ENCODE assay signal across 8 cellular contexts in the genomic region with DNA sequence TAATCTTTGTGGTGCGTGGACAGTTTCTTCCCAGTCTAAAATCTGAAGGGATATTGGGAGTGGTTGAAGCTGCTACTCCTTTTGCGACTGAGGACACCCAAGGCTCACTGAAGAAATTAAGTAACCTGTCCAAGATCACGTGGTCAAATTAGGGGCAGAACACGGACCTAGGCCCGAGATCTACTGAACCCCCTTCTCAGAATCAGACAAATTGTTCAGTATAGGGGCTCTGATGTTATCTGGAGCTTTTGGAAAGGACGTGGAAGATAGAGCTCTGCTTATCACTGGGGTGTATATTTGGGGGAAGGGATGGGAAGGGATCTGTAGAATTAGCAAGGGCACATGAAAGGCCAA. TPM values are rescaled to one million over a fixed set of nuclear protein-coding genes. Genes with fewer than 3 reads are reported as not detected.
DNase-seq lines count a peak whose midpoint lies in the region; ATAC-seq and TF ChIP-seq lines count a peak whose summit lies in the region.

No MANE protein-coding gene starts in this region.

- no peaks in the 10 kb centered on the region for H3K27me3 Mint-ChIP-seq in activated CD8-positive, alpha-beta memory T cell treated with anti-CD3 and anti-CD28 coated beads, Interleukin-2, amount 10 ng/mL, durations not matched to agents 7 days and 5 days
- no peaks in the 10 kb centered on the region for H3K27me3 Mint-ChIP-seq in activated naive CD8-positive, alpha-beta T cell treated with anti-CD3 and anti-CD28 coated beads, Interleukin-2, amount 10 ng/mL, durations not matched to agents 7 days and 5 days

- H3K9me3 ChIP-seq in tibial nerve = no peaks in the 10 kb centered on the region

- TF ChIP-seq CTCF in tibial nerve (IDR thresholded peaks at IDR 0.05) = no peak

- CTCF ChIA-PET in activated CD8-positive, alpha-beta memory T cell treated with anti-CD3 and anti-CD28 coated beads, Interleukin-2, amount 10 ng/mL, durations not matched to agents 7 days and 5 days (lab: Charles Lee) = interaction anchor here (1.1 to 2.4 kb wide), 4 partner anchors 10 to 315 kb away, joined by 3 to 12 read pairs (median 9); no protein-coding TSS in a partner anchor

- DNase-seq in activated CD8-positive, alpha-beta memory T cell treated with anti-CD3 and anti-CD28 coated beads, Interleukin-2, amount 10 ng/mL, durations not matched to agents 7 days and 5 days = no peak
- no peak for DNase-seq in activated CD8-positive, alpha-beta memory T cell treated with anti-CD3 and anti-CD28 coated beads for 24 hours
- no peak for DNase-seq in activated naive CD8-positive, alpha-beta T cell treated with anti-CD3 and anti-CD28 coated beads, Interleukin-2, amount 10 ng/mL, durations not matched to agents 7 days and 5 days
- no peak for DNase-seq in tibial nerve (ENCODE audit: low spot score in 2 of 2)
- DNase-seq in superior temporal gyrus (ENCODE audit: extremely low spot score) = no peak

- 3 to 11% methylated on average over 6 of the region's 6 CpGs for WGBS in tibial nerve, 2 donors

- peak overlapping the region; percentile 68 to 99 (median 76) for H3K4me3 ChIP-seq in tibial nerve

- H3K36me3 ChIP-seq in tibial nerve = no peaks in the 10 kb centered on the region

- peaks cover 3% of the 10 kb centered on the region for H3K36me3 Mint-ChIP-seq in activated CD8-positive, alpha-beta memory T cell treated with anti-CD3 and anti-CD28 coated beads, Interleukin-2, amount 10 ng/mL, durations not matched to agents 7 days and 5 days
- peaks cover 6% of the 10 kb centered on the region for H3K36me3 Mint-ChIP-seq in activated naive CD8-positive, alpha-beta T cell treated with anti-CD3 and anti-CD28 coated beads, Interleukin-2, amount 10 ng/mL, durations not matched to agents 7 days and 5 days

- peak overlapping the region; percentile 81 for H3K27ac ChIP-seq in layer of hippocampus (ENCODE audit: low read depth, low read length)
- H3K27ac ChIP-seq in tibial nerve = peak overlapping the region; percentile 70 to 94 (median 82)

- H3K4me3 Mint-ChIP-seq in activated CD8-positive, alpha-beta memory T cell treated with anti-CD3 and anti-CD28 coated beads, Interleukin-2, amount 10 ng/mL, durations not matched to agents 7 days and 5 days = peak overlapping the region; percentile 89
- H3K4me3 Mint-ChIP-seq in activated naive CD8-positive, alpha-beta T cell treated with anti-CD3 and anti-CD28 coated beads, Interleukin-2, amount 10 ng/mL, durations not matched to agents 7 days and 5 days = peak overlapping the region; percentile 98

- no peak for TF ChIP-seq POLR2A in tibial nerve (IDR thresholded peaks at IDR 0.05)

- POLR2A ChIA-PET in activated naive CD8-positive, alpha-beta T cell treated with anti-CD3 and anti-CD28 coated beads, Interleukin-2, amount 10 ng/mL, durations not matched to agents 7 days and 5 days (lab: Charles Lee) = interaction anchor here (0.5 to 1.1 kb wide), 3 partner anchors 289 to 530 kb away, joined by 3 read pairs; partner anchors contain the start of genes CHTF8, UTP4 and VPS4A

- no peak for ATAC-seq in activated CD8-positive, alpha-beta memory T cell treated with anti-CD3 and anti-CD28 coated beads, Interleukin-2, amount 10 ng/mL, durations not matched to agents 7 days and 5 days
- no peak for ATAC-seq in activated naive CD8-positive, alpha-beta T cell treated with anti-CD3 and anti-CD28 coated beads, Interleukin-2, amount 10 ng/mL, durations not matched to agents 7 days and 5 days (ENCODE audit: low read depth)
- no peak for ATAC-seq in GM18520 (IDR thresholded peaks at IDR 0.05; ENCODE audit: unreplicated experiment)
- ATAC-seq in GM21381 (IDR thresholded peaks at IDR 0.05; ENCODE audit: unreplicated experiment) = no peak

- no peaks in the 10 kb centered on the region for H3K27me3 ChIP-seq in layer of hippocampus (ENCODE audit: control insufficient read depth, insufficient read depth, low read length)
- H3K27me3 ChIP-seq in tibial nerve = no peaks in the 10 kb centered on the region

- H3K4me1 ChIP-seq in tibial nerve = peaks cover 0 to 21% (median 2%) of the 10 kb centered on the region in 4 donors

- H3K4me1 Mint-ChIP-seq in activated CD8-positive, alpha-beta memory T cell treated with anti-CD3 and anti-CD28 coated beads, Interleukin-2, amount 10 ng/mL, durations not matched to agents 7 days and 5 days = peaks cover 32% of the 10 kb centered on the region
- H3K4me1 Mint-ChIP-seq in activated naive CD8-positive, alpha-beta T cell treated with anti-CD3 and anti-CD28 coated beads, Interleukin-2, amount 10 ng/mL, durations not matched to agents 7 days and 5 days = peaks cover 28% of the 10 kb centered on the region

- peak overlapping the region; percentile 89 for H3K27ac Mint-ChIP-seq in activated CD8-positive, alpha-beta memory T cell treated with anti-CD3 and anti-CD28 coated beads, Interleukin-2, amount 10 ng/mL, durations not matched to agents 7 days and 5 days
- peak overlapping the region; percentile 95 for H3K27ac Mint-ChIP-seq in activated naive CD8-positive, alpha-beta T cell treated with anti-CD3 and anti-CD28 coated beads, Interleukin-2, amount 10 ng/mL, durations not matched to agents 7 days and 5 days

- no peak for TF ChIP-seq EP300 in tibial nerve (IDR thresholded peaks at IDR 0.05)

- no peaks in the 10 kb centered on the region for H3K9me3 Mint-ChIP-seq in activated CD8-positive, alpha-beta memory T cell treated with anti-CD3 and anti-CD28 coated beads, Interleukin-2, amount 10 ng/mL, durations not matched to agents 7 days and 5 days (ENCODE audit: low read depth)
- no peaks in the 10 kb centered on the region for H3K9me3 Mint-ChIP-seq in activated naive CD8-positive, alpha-beta T cell treated with anti-CD3 and anti-CD28 coated beads, Interleukin-2, amount 10 ng/mL, durations not matched to agents 7 days and 5 days

RNA-seq across cellular contexts. Expression of gene TANGO6, which starts 0.9 kb away (rescaled TPM):
- total RNA-seq in activated CD8-positive, alpha-beta memory T cell treated with anti-CD3 and anti-CD28 coated beads, Interleukin-2, amount 10 ng/mL, durations not matched to agents 7 days and 5 days = 10 to 100 TPM; 20.2 to 22.3 TPM
- total RNA-seq in activated naive CD8-positive, alpha-beta T cell treated with anti-CD3 and anti-CD28 coated beads, Interleukin-2, amount 10 ng/mL, durations not matched to agents 7 days and 5 days = 10 to 100 TPM; 29.2 to 29.7 TPM
- total RNA-seq in tibial nerve = 10 to 100 TPM; 18.4 to 36.0 (median 23.3) TPM
